Comparison of ENCODE assay signal across 2 cellular contexts in genomic region chr3:51390600-51391074, GRCh38.
TF ChIP-seq lines count a peak whose summit lies in the region.

No MANE protein-coding gene starts in this region.

TF ChIP-seq in HCT116, 20 proteins besides CTCF, POLR2A, EP300 and RAD21:
- no peak for TF ChIP-seq ELF1 (IDR thresholded peaks at IDR 0.05; ENCODE audit: borderline replicate concordance, low read depth)
- TF ChIP-seq SP1 (IDR thresholded peaks at IDR 0.05; ENCODE audit: low read depth), result no peak
- TF ChIP-seq REST (IDR thresholded peaks at IDR 0.05; ENCODE audit: low read depth), result no peak
- TF ChIP-seq ZFX (IDR thresholded peaks at IDR 0.05), result no peak
- no peak for TF ChIP-seq SIN3A (IDR thresholded peaks at IDR 0.05; ENCODE audit: low read depth)
- TF ChIP-seq ZBTB33 (IDR thresholded peaks at IDR 0.05; ENCODE audit: extremely low read depth, insufficient replicate concordance, low read length), result no peak
- no peak for TF ChIP-seq CBX3 (IDR thresholded peaks at IDR 0.05; ENCODE audit: low read depth)
- no peak for TF ChIP-seq ATF3 (IDR thresholded peaks at IDR 0.05)
- no peak for TF ChIP-seq EZH2phosphoT487 (IDR thresholded peaks at IDR 0.05; ENCODE audit: borderline replicate concordance)
- no peak for TF ChIP-seq ZNF274 (IDR thresholded peaks at IDR 0.05; ENCODE audit: low read depth, low read length)
- TF ChIP-seq POLR2AphosphoS5 (IDR thresholded peaks at IDR 0.05; ENCODE audit: low read depth, low read length), result no peak
- no peak for TF ChIP-seq JUND (IDR thresholded peaks at IDR 0.05)

TF ChIP-seq in HepG2, 621 proteins besides CTCF, POLR2A, EP300 and RAD21 (continues in another document):
- TF ChIP-seq SMC3 (IDR thresholded peaks at IDR 0.05; ENCODE audit: low read length), result peak; percentile 33; the same call in 1 of the 2 replicates
- no peak for TF ChIP-seq ZFP37 (CRISPR knock-in tag; IDR thresholded peaks at IDR 0.05; ENCODE audit: borderline replicate concordance)
- TF ChIP-seq UBTF (CRISPR knock-in tag; IDR thresholded peaks at IDR 0.05), result no peak
- 0 out of 2 replicates have a peak, but pooled peaks have one; percentile 76 for TF ChIP-seq ARID2 (CRISPR knock-in tag; IDR thresholded peaks at IDR 0.05; ENCODE audit: borderline replicate concordance)
- no peak for TF ChIP-seq ZNF607 (CRISPR knock-in tag; IDR thresholded peaks at IDR 0.05; ENCODE audit: borderline replicate concordance)
- TF ChIP-seq ZNF75D (CRISPR knock-in tag; IDR thresholded peaks at IDR 0.05; ENCODE audit: borderline replicate concordance), result 0 out of 2 replicates have a peak, but pooled peaks have one; percentile 47
- no peak for TF ChIP-seq ZNF562 (CRISPR knock-in tag; IDR thresholded peaks at IDR 0.05; ENCODE audit: borderline replicate concordance)
- no peak for TF ChIP-seq ZBTB2 (CRISPR knock-in tag; IDR thresholded peaks at IDR 0.05; ENCODE audit: low read depth)
- no peak for TF ChIP-seq FOXK1 (CRISPR knock-in tag; IDR thresholded peaks at IDR 0.05; ENCODE audit: borderline replicate concordance, low read depth)
- 0 out of 2 replicates have a peak, but pooled peaks have one; percentile 67 for TF ChIP-seq GTF3A (CRISPR knock-in tag; conservative IDR thresholded peaks at IDR 0.05)
- TF ChIP-seq RFX5 (IDR thresholded peaks at IDR 0.05; ENCODE audit: low read depth, low read length), result no peak
- no peak for TF ChIP-seq HOXD1 (CRISPR knock-in tag; IDR thresholded peaks at IDR 0.05)
- TF ChIP-seq ZZZ3 (CRISPR knock-in tag; IDR thresholded peaks at IDR 0.05; ENCODE audit: borderline replicate concordance), result no peak
- TF ChIP-seq ZNF335 (CRISPR knock-in tag; IDR thresholded peaks at IDR 0.05), result 0 out of 2 replicates have a peak, but pooled peaks have one; percentile 26
- peak; percentile 50 for TF ChIP-seq ZNF781 (CRISPR knock-in tag; IDR thresholded peaks at IDR 0.05; ENCODE audit: borderline replicate concordance, not compliant biosample characterization)
- TF ChIP-seq ZNF563 (CRISPR knock-in tag; IDR thresholded peaks at IDR 0.05), result 0 out of 2 replicates have a peak, but pooled peaks have one; percentile 8
- TF ChIP-seq PBX3 (CRISPR knock-in tag; IDR thresholded peaks at IDR 0.05; ENCODE audit: borderline replicate concordance), result no peak
- TF ChIP-seq SMAD3 (CRISPR knock-in tag; IDR thresholded peaks at IDR 0.05), result no peak
- no peak for TF ChIP-seq SNAPC5 (CRISPR knock-in tag; IDR thresholded peaks at IDR 0.05; ENCODE audit: borderline replicate concordance)
- no peak for TF ChIP-seq ZNF441 (CRISPR knock-in tag; IDR thresholded peaks at IDR 0.05; ENCODE audit: borderline replicate concordance)
- TF ChIP-seq GFI1 (CRISPR knock-in tag; IDR thresholded peaks at IDR 0.05; ENCODE audit: borderline replicate concordance), result 0 out of 2 replicates have a peak, but pooled peaks have one; percentile 34
- no peak for TF ChIP-seq MIXL1 (CRISPR knock-in tag; IDR thresholded peaks at IDR 0.05)
- no peak for TF ChIP-seq ZNF30 (CRISPR knock-in tag; IDR thresholded peaks at IDR 0.05)
- TF ChIP-seq ZNF235 (CRISPR knock-in tag; IDR thresholded peaks at IDR 0.05; ENCODE audit: borderline replicate concordance), result no peak
- no peak for TF ChIP-seq RFX3 (CRISPR knock-in tag; IDR thresholded peaks at IDR 0.05)
- TF ChIP-seq KDM4B (CRISPR knock-in tag; IDR thresholded peaks at IDR 0.05), result no peak
- TF ChIP-seq FOXC1 (CRISPR knock-in tag; IDR thresholded peaks at IDR 0.05; ENCODE audit: borderline replicate concordance), result peak; percentile 92
- no peak for TF ChIP-seq ZNF333 (CRISPR knock-in tag; IDR thresholded peaks at IDR 0.05; ENCODE audit: borderline replicate concordance)
- TF ChIP-seq ZNF253 (CRISPR knock-in tag; IDR thresholded peaks at IDR 0.05; ENCODE audit: borderline replicate concordance), result 0 out of 2 replicates have a peak, but pooled peaks have one; percentile 2
- 0 out of 2 replicates have a peak, but pooled peaks have one; percentile 13 for TF ChIP-seq ISL2 (CRISPR knock-in tag; IDR thresholded peaks at IDR 0.05)
- 0 out of 2 replicates have a peak, but pooled peaks have one; percentile 31 for TF ChIP-seq ZNF296 (CRISPR knock-in tag; conservative IDR thresholded peaks at IDR 0.05)
- TF ChIP-seq ZNF737 (CRISPR knock-in tag; IDR thresholded peaks at IDR 0.05; ENCODE audit: borderline replicate concordance), result 0 out of 2 replicates have a peak, but pooled peaks have one; percentile 59
- peak; percentile 60; the same call in 1 of the 2 replicates for TF ChIP-seq ZNF619 (CRISPR knock-in tag; IDR thresholded peaks at IDR 0.05)
- TF ChIP-seq JDP2 (CRISPR knock-in tag; IDR thresholded peaks at IDR 0.05; ENCODE audit: borderline replicate concordance), result no peak
- no peak for TF ChIP-seq AHR (CRISPR knock-in tag; IDR thresholded peaks at IDR 0.05)
- TF ChIP-seq ZNF350 (CRISPR knock-in tag; IDR thresholded peaks at IDR 0.05; ENCODE audit: borderline replicate concordance, low read depth), result 0 out of 2 replicates have a peak, but pooled peaks have one; percentile 37
- no peak for TF ChIP-seq ZNF468 (CRISPR knock-in tag; IDR thresholded peaks at IDR 0.05)
- TF ChIP-seq NFKB2 (CRISPR knock-in tag; IDR thresholded peaks at IDR 0.05; ENCODE audit: borderline replicate concordance), result peak; percentile 20; the same call in 1 of the 2 replicates
- TF ChIP-seq KLF6 (CRISPR knock-in tag; IDR thresholded peaks at IDR 0.05), result no peak
- TF ChIP-seq U2AF1 (optimal IDR thresholded peaks at IDR 0.05; ENCODE audit: low read depth, low read length), result peak; percentile 20
- TF ChIP-seq MTF2 (CRISPR knock-in tag; IDR thresholded peaks at IDR 0.05; ENCODE audit: borderline replicate concordance), result 0 out of 2 replicates have a peak, but pooled peaks have one; percentile 61
- peak; percentile 46; the same call in 1 of the 2 replicates for TF ChIP-seq NKX3-1 (CRISPR knock-in tag; IDR thresholded peaks at IDR 0.05)
- peak; percentile 36; the same call in 1 of the 2 replicates for TF ChIP-seq ZBTB20 (CRISPR knock-in tag; IDR thresholded peaks at IDR 0.05; ENCODE audit: borderline replicate concordance, low read depth)
- 0 out of 2 replicates have a peak, but pooled peaks have one; percentile 60 for TF ChIP-seq ZNF383 (CRISPR knock-in tag; IDR thresholded peaks at IDR 0.05; ENCODE audit: borderline replicate concordance)
- TF ChIP-seq ZBTB46 (CRISPR knock-in tag; IDR thresholded peaks at IDR 0.05; ENCODE audit: borderline replicate concordance), result peak; percentile 64; the same call in 1 of the 2 replicates
- no peak for TF ChIP-seq NONO (IDR thresholded peaks at IDR 0.05)
- TF ChIP-seq NONO (CRISPR knock-in tag; conservative IDR thresholded peaks at IDR 0.05), result 0 out of 2 replicates have a peak, but pooled peaks have one; percentile 1
- TF ChIP-seq ZNF589 (CRISPR knock-in tag; conservative IDR thresholded peaks at IDR 0.05), result peak; percentile 76; the same call in 1 of the 2 replicates
- 0 out of 2 replicates have a peak, but pooled peaks have one; percentile 77 for TF ChIP-seq ZNF615 (CRISPR knock-in tag; IDR thresholded peaks at IDR 0.05; ENCODE audit: borderline replicate concordance)
- peak; percentile 20 for TF ChIP-seq RBM22 (optimal IDR thresholded peaks at IDR 0.05; ENCODE audit: low read length)
- 0 out of 2 replicates have a peak, but pooled peaks have one; percentile 23 for TF ChIP-seq ZBTB34 (CRISPR knock-in tag; IDR thresholded peaks at IDR 0.05)
- TF ChIP-seq ZNF264 (CRISPR knock-in tag; IDR thresholded peaks at IDR 0.05), result no peak
- TF ChIP-seq PITX1 (CRISPR knock-in tag; IDR thresholded peaks at IDR 0.05), result 0 out of 2 replicates have a peak, but pooled peaks have one; percentile 26
- TF ChIP-seq ZBTB39 (CRISPR knock-in tag; IDR thresholded peaks at IDR 0.05), result peak; percentile 78; the same call in 1 of the 2 replicates
- TF ChIP-seq SNAPC2 (CRISPR knock-in tag; IDR thresholded peaks at IDR 0.05), result 0 out of 2 replicates have a peak, but pooled peaks have one; percentile 67
- TF ChIP-seq ZSCAN5A (CRISPR knock-in tag; IDR thresholded peaks at IDR 0.05; ENCODE audit: borderline replicate concordance), result no peak
